ENCODE assay signal across 9 cellular contexts in genomic region chr14:69059658-69060648, GRCh38.
DNase-seq lines count a peak whose midpoint lies in the region; ATAC-seq and TF ChIP-seq lines count a peak whose summit lies in the region.
"Had no signal": no experiment of that assay in that cellular context is flagged by ENCODE, and none has a peak within 500 bp of the region (broad histone marks: within the 10 kb centered on the region; RNA-seq: fewer than 3 reads in every experiment).

No MANE protein-coding gene starts in this region.

- H3K9me3 Mint-ChIP-seq in naive thymus-derived CD4-positive, alpha-beta T cell = no peaks in the 10 kb centered on the region
- H3K9me3 Mint-ChIP-seq in Caco-2 (ENCODE audit: unreplicated experiment) = no peaks in the 10 kb centered on the region
- no peaks in the 10 kb centered on the region for H3K9me3 Mint-ChIP-seq in activated CD8-positive, alpha-beta T cell treated with anti-CD3 and anti-CD28 coated beads, Interleukin-2, amount 10 ng/mL, durations not matched to agents 7 days and 5 days (ENCODE audit: insufficient read depth)
- H3K9me3 Mint-ChIP-seq: activated T-cell treated with anti-CD3 and anti-CD28 coated beads, Interleukin-2, amount 50 U/mL, for 72 hours had no signal

- H3K27me3 ChIP-seq in AG04450 (ENCODE audit: control insufficient read depth, insufficient read depth, low read length) = no peaks in the 10 kb centered on the region
- no peaks in the 10 kb centered on the region for H3K27me3 ChIP-seq in naive thymus-derived CD4-positive, alpha-beta T cell (ENCODE audit: control insufficient read depth in 2 of 2, insufficient read depth in 2 of 2, low read length in 2 of 2)
- no peaks in the 10 kb centered on the region for H3K27me3 ChIP-seq in Caco-2 (replicated peaks; ENCODE audit: control insufficient read depth, insufficient read depth, low read length)

- H3K36me3 ChIP-seq in naive thymus-derived CD4-positive, alpha-beta T cell (ENCODE audit: control insufficient read depth in 2 of 3, insufficient read depth in 3 of 3, low read length in 3 of 3) = peaks cover 5 to 62% (median 14%) of the 10 kb centered on the region in 3 experiments
- peaks cover 1% of the 10 kb centered on the region; the same call in 1 of the 2 replicates for H3K36me3 ChIP-seq in Caco-2 (ENCODE audit: control insufficient read depth, insufficient read depth, low read length)

- H3K9me3 ChIP-seq in AG04450 (ENCODE audit: control insufficient read depth, insufficient read depth, low read length) (peaks cover 3% of the 10 kb centered on the region; the same call in 1 of the 2 replicates), Caco-2 (no peaks in the 10 kb centered on the region)
- no peaks in the 10 kb centered on the region for H3K9me3 ChIP-seq in naive thymus-derived CD4-positive, alpha-beta T cell (ENCODE audit: control insufficient read depth in 2 of 3, low read length in 3 of 3)

- POLR2A ChIA-PET in AG04450 (lab: Yijun Ruan, JAX) (interaction anchor here (0.6 to 1.6 kb wide), 9 partner anchors 8 to 231 kb away, joined by 3 to 7 read pairs (median 4); no protein-coding TSS in a partner anchor), Caco-2 (lab: Charles Lee) (no interaction called here), GM10248 (lab: Yijun Ruan, JAX) (no interaction called here)
- POLR2A ChIA-PET in naive thymus-derived CD4-positive, alpha-beta T cell (lab: Charles Lee) = interaction anchor here (0.6 to 1.2 kb wide), 3 partner anchors 33 to 1624 kb away, joined by 3 to 4 read pairs (median 4); no protein-coding TSS in a partner anchor
- POLR2A ChIA-PET in activated CD8-positive, alpha-beta T cell treated with anti-CD3 and anti-CD28 coated beads, Interleukin-2, amount 10 ng/mL, durations not matched to agents 7 days and 5 days (lab: Charles Lee) = no interaction called here

- intact Hi-C loops in naive thymus-derived CD4-positive, alpha-beta T cell (cut with micrococcal nuclease) = no loop called here
- intact Hi-C loops in Caco-2 (cut with micrococcal nuclease; ENCODE audit: unreplicated experiment) = no loop called here

- no peaks in the 10 kb centered on the region for H3K4me1 ChIP-seq in naive thymus-derived CD4-positive, alpha-beta T cell (ENCODE audit: control insufficient read depth in 2 of 2, insufficient read depth in 2 of 2, low read length in 2 of 2)
- H3K4me1 ChIP-seq in Caco-2 = 0 out of 2 replicates have a peak, but pooled peaks cover 8% of the 10 kb centered on the region

- DNase-seq in AG04450 (ENCODE audit: low read depth, low spot score) (peak; percentile 93), NCI-H460 (ENCODE audit: extremely low read depth, low read depth) (peak; percentile 33), Caco-2 (no peak), GM10248 (ENCODE audit: extremely low spot score) (no peak)
- no peak for DNase-seq in naive thymus-derived CD4-positive, alpha-beta T cell
- no peak for DNase-seq in activated CD8-positive, alpha-beta T cell treated with anti-CD3 and anti-CD28 coated beads, Interleukin-2, amount 10 ng/mL, durations not matched to agents 7 days and 5 days
- DNase-seq: activated T-cell treated with anti-CD3 and anti-CD28 coated beads, Interleukin-2, amount 50 U/mL, for 72 hours had no signal

- peaks cover 8 to 61% (median 21%) of the 10 kb centered on the region in 5 donors for H3K36me3 Mint-ChIP-seq in naive thymus-derived CD4-positive, alpha-beta T cell
- H3K36me3 Mint-ChIP-seq in Caco-2 (ENCODE audit: insufficient read depth, unreplicated experiment) = peaks cover 44% of the 10 kb centered on the region
- peaks cover 67% of the 10 kb centered on the region for H3K36me3 Mint-ChIP-seq in activated CD8-positive, alpha-beta T cell treated with anti-CD3 and anti-CD28 coated beads, Interleukin-2, amount 10 ng/mL, durations not matched to agents 7 days and 5 days (ENCODE audit: low read depth)

- peak overlapping the region in 4 of 9 donors; percentile 13 to 80 (median 30) for H3K27ac Mint-ChIP-seq in naive thymus-derived CD4-positive, alpha-beta T cell
- no peak overlapping the region for H3K27ac Mint-ChIP-seq in Caco-2 (ENCODE audit: unreplicated experiment)
- no peak overlapping the region for H3K27ac Mint-ChIP-seq in activated CD8-positive, alpha-beta T cell treated with anti-CD3 and anti-CD28 coated beads, Interleukin-2, amount 10 ng/mL, durations not matched to agents 7 days and 5 days
- H3K27ac Mint-ChIP-seq: activated T-cell treated with anti-CD3 and anti-CD28 coated beads, Interleukin-2, amount 50 U/mL, for 72 hours had no signal

- peaks cover 6 to 20% (median 14%) of the 10 kb centered on the region in 7 donors for H3K4me1 Mint-ChIP-seq in naive thymus-derived CD4-positive, alpha-beta T cell
- peaks cover 6% of the 10 kb centered on the region for H3K4me1 Mint-ChIP-seq in Caco-2 (ENCODE audit: low read depth, unreplicated experiment)
- peaks cover 28% of the 10 kb centered on the region for H3K4me1 Mint-ChIP-seq in activated CD8-positive, alpha-beta T cell treated with anti-CD3 and anti-CD28 coated beads, Interleukin-2, amount 10 ng/mL, durations not matched to agents 7 days and 5 days (ENCODE audit: low read depth)

- H3K4me3 Mint-ChIP-seq in naive thymus-derived CD4-positive, alpha-beta T cell = no peak overlapping the region
- no peak overlapping the region for H3K4me3 Mint-ChIP-seq in Caco-2 (ENCODE audit: unreplicated experiment)
- H3K4me3 Mint-ChIP-seq in activated CD8-positive, alpha-beta T cell treated with anti-CD3 and anti-CD28 coated beads, Interleukin-2, amount 10 ng/mL, durations not matched to agents 7 days and 5 days = no peak overlapping the region
- H3K4me3 Mint-ChIP-seq: activated T-cell treated with anti-CD3 and anti-CD28 coated beads, Interleukin-2, amount 50 U/mL, for 72 hours had no signal

- CTCF ChIA-PET in AG04450 (lab: Charles Lee) (interaction anchor here (0.8 to 1.2 kb wide), 5 partner anchors 8 to 149 kb away, joined by 3 to 9 read pairs (median 4); no protein-coding TSS in a partner anchor), Caco-2 (lab: Charles Lee) (interaction anchor here (1.1 kb wide), 1 partner anchor 32 kb away, joined by 3 read pairs; no protein-coding TSS in a partner anchor), GM10248 (lab: Yijun Ruan, JAX) (no interaction called here)
- CTCF ChIA-PET in naive thymus-derived CD4-positive, alpha-beta T cell (lab: Charles Lee) = interaction anchor here (0.6 to 1.3 kb wide), 3 partner anchors 149 to 461 kb away, joined by 3 read pairs; no protein-coding TSS in a partner anchor
- CTCF ChIA-PET in activated CD8-positive, alpha-beta T cell treated with anti-CD3 and anti-CD28 coated beads, Interleukin-2, amount 10 ng/mL, durations not matched to agents 7 days and 5 days (lab: Charles Lee) = interaction anchor here (1.4 kb wide), 1 partner anchor 47 kb away, joined by 4 read pairs; no protein-coding TSS in a partner anchor

- H3K27me3 Mint-ChIP-seq in naive thymus-derived CD4-positive, alpha-beta T cell = no peaks in the 10 kb centered on the region
- no peaks in the 10 kb centered on the region for H3K27me3 Mint-ChIP-seq in Caco-2 (ENCODE audit: insufficient read depth, unreplicated experiment)
- no peaks in the 10 kb centered on the region for H3K27me3 Mint-ChIP-seq in activated CD8-positive, alpha-beta T cell treated with anti-CD3 and anti-CD28 coated beads, Interleukin-2, amount 10 ng/mL, durations not matched to agents 7 days and 5 days (ENCODE audit: low read depth)

- peak; percentile 40 for ATAC-seq in esophagus mucosa
- peak; percentile 84 for ATAC-seq in naive thymus-derived CD4-positive, alpha-beta T cell
- no peak for ATAC-seq in HG03342 (IDR thresholded peaks at IDR 0.05; ENCODE audit: unreplicated experiment)
- no peak for ATAC-seq in activated CD8-positive, alpha-beta T cell treated with anti-CD3 and anti-CD28 coated beads, Interleukin-2, amount 10 ng/mL, durations not matched to agents 7 days and 5 days
- ATAC-seq: activated T-cell treated with anti-CD3 and anti-CD28 coated beads, Interleukin-2, amount 50 U/mL, for 72 hours had no signal

- no TSS peak for BruUV-seq in Caco-2 (replicated peaks; lab: Mats Ljungman, UMichigan)

- TF ChIP-seq CTCF in AG04450 (IDR thresholded peaks at IDR 0.05; ENCODE audit: low read depth, low read length) (peak; percentile 18), Caco-2 (IDR thresholded peaks at IDR 0.05; ENCODE audit: insufficient read depth in 1 of 2, low read depth in 1 of 2, low read length in 1 of 2, severe bottlenecking in 1 of 2, unreplicated experiment in 1 of 2) (peak in 1 of 2 experiments; percentile 11), GM10248 (IDR thresholded peaks at IDR 0.05; ENCODE audit: control extremely low read depth, extremely low read depth, low read depth, missing control alignments) (no peak)

- peak overlapping the region; percentile 94 for H3K27ac ChIP-seq in AG04450 (ENCODE audit: low read depth, low read length)
- no peak overlapping the region for H3K27ac ChIP-seq in naive thymus-derived CD4-positive, alpha-beta T cell (ENCODE audit: low read depth, low read length)

- H3K4me3 ChIP-seq in AG04450 (ENCODE audit: low read depth, low read length) (no peak overlapping the region), Caco-2 (ENCODE audit: low read depth, low read length) (no peak overlapping the region)
- H3K4me3 ChIP-seq in naive thymus-derived CD4-positive, alpha-beta T cell (ENCODE audit: low read length) = no peak overlapping the region

Comparison
In these comparisons a context has a peak if more than half of its experiments do, and no peak if none do; other contexts are left out.
1. DNase-seq: peak in AG04450 (single experiment) and NCI-H460 (single experiment); none in naive thymus-derived CD4-positive, alpha-beta T cell (0 of 9), Caco-2 (0 of 2), GM10248 (single experiment) and activated CD8-positive, alpha-beta T cell treated with anti-CD3 and anti-CD28 coated beads, Interleukin-2, amount 10 ng/mL, durations not matched to agents 7 days and 5 days (single experiment).
2. ATAC-seq: peak in esophagus mucosa (single experiment) and naive thymus-derived CD4-positive, alpha-beta T cell (single experiment); none in HG03342 (single experiment) and activated CD8-positive, alpha-beta T cell treated with anti-CD3 and anti-CD28 coated beads, Interleukin-2, amount 10 ng/mL, durations not matched to agents 7 days and 5 days (single experiment).
3. POLR2A ChIA-PET loops: an anchor here in AG04450 (0.6 to 1.6 kb wide) and naive thymus-derived CD4-positive, alpha-beta T cell (0.6 to 1.2 kb wide); none called in Caco-2, GM10248 and activated CD8-positive, alpha-beta T cell treated with anti-CD3 and anti-CD28 coated beads, Interleukin-2, amount 10 ng/mL, durations not matched to agents 7 days and 5 days.